8 cellular contexts compared by ENCODE assay signal in genomic region chr12:119669744-119670472, GRCh38. TPM values are rescaled to one million over a fixed set of nuclear protein-coding genes. Genes with fewer than 3 reads are reported as not detected.
DNase-seq lines count a peak whose midpoint lies in the region; ATAC-seq and TF ChIP-seq lines count a peak whose summit lies in the region.

No MANE protein-coding gene starts in this region.

- peak; percentile 61 for DNase-seq in Jurkat, Clone E6-1 (ENCODE audit: low read depth, low spot score)
- DNase-seq in mesothelial cell of epicardium (ENCODE audit: low spot score in 2 of 2, unreplicated experiment in 2 of 2) = no peak
- no peak for DNase-seq in SKM-1 (lab: John Stamatoyannopoulos, UW; ENCODE audit: unreplicated experiment)
- DNase-seq in GF-D8 (lab: John Stamatoyannopoulos, UW) = no peak
- no peak for DNase-seq in MV-4-11 (lab: John Stamatoyannopoulos, UW)

- peak overlapping the region in 2 of 11 experiments; percentile 14 to 15; a peak in 1 of 22 replicates for H3K27ac ChIP-seq in BLaER1 treated with 17β-estradiol and CSF1 and Interleukin-3, amounts not matched to agents 10 nM and 100 nM
- H3K27ac ChIP-seq in angular gyrus (ENCODE audit: low read depth, low read length) = peak overlapping the region; percentile 45

- H3K4me1 Mint-ChIP-seq in mesothelial cell of epicardium = peaks cover 25% of the 10 kb centered on the region

- H3K9me3 Mint-ChIP-seq in mesothelial cell of epicardium = no peaks in the 10 kb centered on the region

- TF ChIP-seq CTCF in mesothelial cell of epicardium (IDR thresholded peaks at IDR 0.05; ENCODE audit: unreplicated experiment) = no peak

- no peaks in the 10 kb centered on the region for H3K27me3 ChIP-seq in BLaER1 treated with 17β-estradiol and CSF1 and Interleukin-3, amounts not matched to agents 10 nM and 100 nM

- peak overlapping the region; percentile 43 to 93 (median 81); a peak in 21 of 22 replicates for H3K4me2 ChIP-seq in BLaER1 treated with 17β-estradiol and CSF1 and Interleukin-3, amounts not matched to agents 10 nM and 100 nM

- no peak for ATAC-seq in HG02870 (IDR thresholded peaks at IDR 0.05; ENCODE audit: unreplicated experiment)

- peaks cover 59 to 86% (median 63%) of the 10 kb centered on the region in 10 experiments for H3K4me1 ChIP-seq in BLaER1 treated with 17β-estradiol and CSF1 and Interleukin-3, amounts not matched to agents 10 nM and 100 nM

- H3K27me3 Mint-ChIP-seq in mesothelial cell of epicardium (ENCODE audit: low read depth) = peaks cover 5% of the 10 kb centered on the region

- peak overlapping the region; percentile 47 for H3K27ac Mint-ChIP-seq in mesothelial cell of epicardium

- peaks cover 45 to 56% (median 52%) of the 10 kb centered on the region in 11 experiments for H3K36me3 ChIP-seq in BLaER1 treated with 17β-estradiol and CSF1 and Interleukin-3, amounts not matched to agents 10 nM and 100 nM

- peak overlapping the region in 9 of 11 experiments; percentile 0 to 54 (median 28); a peak in 12 of 22 replicates for H3K9ac ChIP-seq in BLaER1 treated with 17β-estradiol and CSF1 and Interleukin-3, amounts not matched to agents 10 nM and 100 nM

- H3K9me3 ChIP-seq in BLaER1 treated with 17β-estradiol and CSF1 and Interleukin-3, amounts not matched to agents 10 nM and 100 nM (replicated peaks in 1 of 11) = no peaks in the 10 kb centered on the region

- H3K36me3 Mint-ChIP-seq in mesothelial cell of epicardium = peaks cover 17% of the 10 kb centered on the region

- peak overlapping the region; percentile 57 for H3K4me3 Mint-ChIP-seq in mesothelial cell of epicardium

- H4K20me1 ChIP-seq in BLaER1 treated with 17β-estradiol and CSF1 and Interleukin-3, amounts not matched to agents 10 nM and 100 nM = peaks cover 0 to 40% (median 17%) of the 10 kb centered on the region in 11 experiments; a peak in 10 of 22 replicates

- peak overlapping the region in 1 of 10 experiments; percentile 6; a peak in 2 of 20 replicates for H3K4me3 ChIP-seq in BLaER1 treated with 17β-estradiol and CSF1 and Interleukin-3, amounts not matched to agents 10 nM and 100 nM
- H3K4me3 ChIP-seq in Jurkat, Clone E6-1 (ENCODE audit: low read length) = peak overlapping the region; percentile 99

RNA-seq across cellular contexts. Expression of gene PRKAB1, which starts 2.0 kb away (rescaled TPM):
- 47.5 TPM for polyA plus RNA-seq in Jurkat, Clone E6-1 (2012; ENCODE audit: insufficient read depth, insufficient read length)
- 27.6 to 33.9 TPM (median 30.5 TPM) in 3 replicates for total RNA-seq in mesothelial cell of epicardium
